Comparison of ENCODE assay signal across 8 cellular contexts in genomic region chr4:151362404-151363164, GRCh38. TPM values are rescaled to one million over a fixed set of nuclear protein-coding genes. Genes with fewer than 3 reads are reported as not detected.
DNase-seq lines count a peak whose midpoint lies in the region; ATAC-seq and TF ChIP-seq lines count a peak whose summit lies in the region.

No MANE protein-coding gene starts in this region.

- H3K27me3 Mint-ChIP-seq in activated naive CD8-positive, alpha-beta T cell treated with anti-CD3 and anti-CD28 coated beads for 36 hours: peaks cover 4% of the 10 kb centered on the region

- no peaks in the 10 kb centered on the region for H3K4me1 ChIP-seq in uterus

- intact Hi-C loops in Right ventricle myocardium inferior (cut with DNase I): loop anchor here (1.0 to 2.0 kb wide), 3 partner anchors 38 to 242 kb away; partner anchors contain the start of genes PRSS48 and SH3D19
- intact Hi-C loops in posterior vena cava (cut with DNase I): loop anchor here in 1 of 2 donors (10.0 kb wide), 1 partner anchor 248 kb away; no protein-coding TSS in a partner anchor
- intact Hi-C loops in uterus (cut with DNase I; ENCODE audit: low total_unique reads): loop anchor here (5.0 kb wide), 1 partner anchor 245 kb away; no protein-coding TSS in a partner anchor

- H3K9me3 Mint-ChIP-seq in activated naive CD8-positive, alpha-beta T cell treated with anti-CD3 and anti-CD28 coated beads for 36 hours: no peaks in the 10 kb centered on the region

- no peaks in the 10 kb centered on the region for H3K27me3 ChIP-seq in uterus

- peak; percentile 75 for DNase-seq in NB4 (ENCODE audit: low read depth)
- peak; percentile 89 for DNase-seq in SKM-1 treated with dmso at 0.1 percent for 144 hours (lab: John Stamatoyannopoulos, UW; ENCODE audit: unreplicated experiment)
- DNase-seq in activated naive CD8-positive, alpha-beta T cell treated with anti-CD3 and anti-CD28 coated beads for 36 hours: peak; percentile 75
- peak; percentile 82 for DNase-seq in Right ventricle myocardium inferior (ENCODE audit: missing footprints)
- DNase-seq in posterior vena cava (ENCODE audit: low spot score): peak; percentile 90
- peak; percentile 83 to 84 for DNase-seq in uterus

- H3K27ac ChIP-seq in uterus: no peak overlapping the region

- TF ChIP-seq CTCF in GM12874 (IDR thresholded peaks at IDR 0.05; ENCODE audit: insufficient read depth, low read depth, low read length) (peak; percentile 94), NB4 (IDR thresholded peaks at IDR 0.05; ENCODE audit: low read depth, low read length) (peak; percentile 98), uterus (IDR thresholded peaks at IDR 0.05) (peak; percentile 91 to 97 (median 94))

- no peak for TF ChIP-seq POLR2A in NB4 (IDR thresholded peaks at IDR 0.05; ENCODE audit: extremely low read depth, insufficient read length)
- no peak for TF ChIP-seq POLR2A in uterus (IDR thresholded peaks at IDR 0.05)

- no peak overlapping the region for H3K4me3 ChIP-seq in NB4 (ENCODE audit: low read depth, low read length)
- H3K4me3 ChIP-seq in uterus: no peak overlapping the region

- H3K36me3 Mint-ChIP-seq in activated naive CD8-positive, alpha-beta T cell treated with anti-CD3 and anti-CD28 coated beads for 36 hours: no peaks in the 10 kb centered on the region

- no peaks in the 10 kb centered on the region for H3K36me3 ChIP-seq in uterus

- H3K4me3 Mint-ChIP-seq in activated naive CD8-positive, alpha-beta T cell treated with anti-CD3 and anti-CD28 coated beads for 36 hours: no peak overlapping the region

- peaks cover 2% of the 10 kb centered on the region for H3K4me1 Mint-ChIP-seq in activated naive CD8-positive, alpha-beta T cell treated with anti-CD3 and anti-CD28 coated beads for 36 hours

- H3K27ac Mint-ChIP-seq in activated naive CD8-positive, alpha-beta T cell treated with anti-CD3 and anti-CD28 coated beads for 36 hours: no peak overlapping the region

- ATAC-seq in HG02588 (IDR thresholded peaks at IDR 0.05; ENCODE audit: unreplicated experiment) (peak; percentile 99), Right ventricle myocardium inferior (peak; percentile 95)

- H3K9me3 ChIP-seq in uterus: no peaks in the 10 kb centered on the region

RNA-seq across cellular contexts. Expression of gene SH3D19, which starts 37.2 kb away (rescaled TPM):
- total RNA-seq in activated naive CD8-positive, alpha-beta T cell treated with anti-CD3 and anti-CD28 coated beads for 36 hours: not detected
- total RNA-seq in Right ventricle myocardium inferior (108 TPM), posterior vena cava (100 to 1,000 TPM; 118 to 140 TPM), uterus (100 to 1,000 TPM in 2 of 4 donors, 10 to 100 TPM in 2; 35.2 to 316 (median 131) TPM)

RNA-seq across cellular contexts. Expression of gene FHIP1A, which starts 46.4 kb away (rescaled TPM):
- total RNA-seq in activated naive CD8-positive, alpha-beta T cell treated with anti-CD3 and anti-CD28 coated beads for 36 hours: under 1 TPM; 0.42 to 0.62 TPM
- total RNA-seq in Right ventricle myocardium inferior (18.5 TPM), posterior vena cava (1 to 10 TPM in 1 of 2 donors, under 1 TPM in 1; 0.88 to 1.2 TPM), uterus (10 to 100 TPM in 2 of 4 donors, 1 to 10 TPM in 2; 2.6 to 25.6 (median 10.5) TPM)

Comparison
In these comparisons a context has a peak if more than half of its experiments do, and no peak if none do; other contexts are left out.
1. RNA of gene SH3D19, which starts 37.2 kb away (total RNA-seq): 35.2 to 316 TPM in uterus, 118 to 140 TPM in posterior vena cava and 108 TPM in Right ventricle myocardium inferior (single experiment); not detected in activated naive CD8-positive, alpha-beta T cell treated with anti-CD3 and anti-CD28 coated beads for 36 hours; every median in the first group is over 10 times any median in the second.
2. Peak in every context shown above with its lines, with median percentiles within 50 percentile points of each other: CTCF ChIP-seq and DNase-seq.